ENCODE assay signal across 11 cellular contexts in the genomic region with DNA sequence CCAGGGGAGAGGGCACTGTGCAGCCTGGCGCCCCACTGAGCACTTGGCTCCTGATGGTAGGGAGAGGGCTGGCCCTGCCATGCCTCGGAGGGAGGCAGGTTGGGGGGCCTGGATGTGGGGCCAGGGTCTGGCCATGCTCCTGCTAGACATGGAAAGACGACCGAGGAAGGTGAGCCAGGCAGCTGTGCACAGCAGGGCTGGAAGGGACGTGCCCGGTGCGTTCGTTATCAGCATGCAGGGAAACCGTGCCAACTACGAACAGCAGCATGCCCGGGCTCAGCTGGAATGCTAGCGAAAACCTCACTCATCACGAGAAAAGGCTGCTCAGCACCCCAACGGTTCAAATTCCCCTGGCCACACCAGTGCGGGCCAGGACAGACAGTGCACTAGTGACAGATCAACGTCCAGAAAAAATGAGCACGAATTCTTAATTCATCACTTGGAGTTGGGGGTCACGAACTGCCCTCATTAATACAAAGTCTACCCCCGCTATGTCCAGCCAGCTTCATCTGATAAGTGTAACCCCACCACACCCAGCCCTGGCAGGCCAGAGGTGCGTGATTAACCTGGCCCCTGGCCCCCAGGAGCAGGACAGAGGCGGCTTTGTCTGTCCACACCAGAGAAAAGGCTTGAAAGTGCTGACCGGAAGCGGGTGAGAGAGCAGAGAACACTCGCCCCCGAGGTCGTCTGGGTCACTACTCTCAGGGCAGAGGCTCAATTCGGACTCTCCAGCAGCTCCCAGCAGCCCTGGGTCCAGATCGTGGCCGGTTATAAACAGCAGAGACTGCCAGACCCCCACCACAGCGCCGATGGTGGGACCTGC.
A peak's percentile ranks its signal among the peaks of the same experiment; 100 is the strongest.
DNase-seq lines count a peak whose midpoint lies in the region; ATAC-seq and TF ChIP-seq lines count a peak whose summit lies in the region.
"Had no signal": no experiment of that assay in that cellular context is flagged by ENCODE, and none has a peak within 500 bp of the region (broad histone marks: within the 10 kb centered on the region; RNA-seq: fewer than 3 reads in every experiment).

No MANE protein-coding gene starts in this region.

- DNase-seq in HuH-7.5 (ENCODE audit: low spot score) (peak; percentile 88), SK-MEL-5 (ENCODE audit: low read depth, low spot score) (peak; percentile 59), left cardiac atrium (peak; percentile 42), progenitor cell of endocrine pancreas (ENCODE audit: low spot score, unreplicated experiment) (no peak), SK-N-SH (no peak), AML-193 (lab: John Stamatoyannopoulos, UW) (no peak)
- no peak for DNase-seq in T-helper 2 cell treated with Interferon-gamma antibody and Interleukin-4, amounts not matched to agents 5 μg/mL and 100 μg/mL, for 36 hours (ENCODE audit: low spot score)
- DNase-seq: EL; stimulated activated CD4-positive, alpha-beta T cell treated with anti-CD3 and anti-CD28 coated beads, Interleukin-15, amount 100 ng/mL, for 24 hours had no signal

- TF ChIP-seq CTCF in progenitor cell of endocrine pancreas (IDR thresholded peaks at IDR 0.05; ENCODE audit: unreplicated experiment) (no peak), SK-N-SH (IDR thresholded peaks at IDR 0.05) (no peak)

- no peaks in the 10 kb centered on the region for H3K36me3 ChIP-seq in SK-N-SH (replicated peaks in 1 of 2; ENCODE audit: control insufficient read depth in 1 of 2, insufficient read depth in 2 of 2, low read length in 1 of 2)
- H3K36me3 ChIP-seq: gastroesophageal sphincter had no signal

- H3K27me3 ChIP-seq in SK-N-SH (ENCODE audit: insufficient read depth) = no peaks in the 10 kb centered on the region

- 66% methylated on average over 20 of the region's 31 CpGs for WGBS in SK-N-SH (ENCODE audit: low lambda C conversion rate)

- H3K9me2 ChIP-seq in SK-N-SH = no peaks in the 10 kb centered on the region

- H3K4me1 ChIP-seq in SK-N-SH (ENCODE audit: control insufficient read depth in 1 of 2, insufficient read depth in 2 of 2, low read depth in 1 of 2, low read length in 1 of 2) = no peaks in the 10 kb centered on the region; a peak in 1 of 4 replicates
- H3K4me1 ChIP-seq: gastroesophageal sphincter had no signal

- H3K9me3 ChIP-seq in SK-N-SH = no peaks in the 10 kb centered on the region
- H3K9me3 ChIP-seq: gastroesophageal sphincter had no signal

- intact Hi-C loops in left cardiac atrium (cut with DNase I) = no loop called here

- H3K4me1 Mint-ChIP-seq in progenitor cell of endocrine pancreas (ENCODE audit: low read depth) = peaks cover 48% of the 10 kb centered on the region
- no peaks in the 10 kb centered on the region for H3K4me1 Mint-ChIP-seq in T-helper 2 cell treated with Interferon-gamma antibody and Interleukin-4, amounts not matched to agents 5 μg/mL and 100 μg/mL, for 36 hours (ENCODE audit: low read depth)

- H3K9me3 Mint-ChIP-seq in progenitor cell of endocrine pancreas (ENCODE audit: low read depth) = no peaks in the 10 kb centered on the region
- no peaks in the 10 kb centered on the region for H3K9me3 Mint-ChIP-seq in T-helper 2 cell treated with Interferon-gamma antibody and Interleukin-4, amounts not matched to agents 5 μg/mL and 100 μg/mL, for 36 hours

- POLR2A ChIA-PET in SK-N-SH (lab: Yijun Ruan, JAX) = no interaction called here

- no peak overlapping the region for H2AFZ ChIP-seq in SK-N-SH (ENCODE audit: low read depth)

- no peak overlapping the region for H3K9ac ChIP-seq in SK-N-SH

- in situ Hi-C loops in SK-MEL-5 (cut with HindIII; ENCODE audit: low pct_unique_long_range_greater_than_20kb, low sequenced_read_pairs) = no loop called here

- TF ChIP-seq EP300 in SK-N-SH (IDR thresholded peaks at IDR 0.05; ENCODE audit: borderline replicate concordance in 1 of 2, low read depth in 1 of 2, low read length in 1 of 2) = no peak

- H3K4me3 Mint-ChIP-seq in progenitor cell of endocrine pancreas (ENCODE audit: low read depth) = peak overlapping the region; percentile 15
- H3K4me3 Mint-ChIP-seq in T-helper 2 cell treated with Interferon-gamma antibody and Interleukin-4, amounts not matched to agents 5 μg/mL and 100 μg/mL, for 36 hours = no peak overlapping the region

- no peaks in the 10 kb centered on the region for H3F3A ChIP-seq in SK-N-SH (replicated peaks; ENCODE audit: insufficient read depth)

- peaks cover 6% of the 10 kb centered on the region for H3K27me3 Mint-ChIP-seq in progenitor cell of endocrine pancreas
- H3K27me3 Mint-ChIP-seq in T-helper 2 cell treated with Interferon-gamma antibody and Interleukin-4, amounts not matched to agents 5 μg/mL and 100 μg/mL, for 36 hours (ENCODE audit: low read depth) = no peaks in the 10 kb centered on the region

- H3K36me3 Mint-ChIP-seq in progenitor cell of endocrine pancreas (ENCODE audit: insufficient read depth) = peaks cover 4% of the 10 kb centered on the region
- no peaks in the 10 kb centered on the region for H3K36me3 Mint-ChIP-seq in T-helper 2 cell treated with Interferon-gamma antibody and Interleukin-4, amounts not matched to agents 5 μg/mL and 100 μg/mL, for 36 hours (ENCODE audit: low read depth)

- CTCF ChIA-PET in SK-N-SH (lab: Yijun Ruan, JAX) = no interaction called here

- ATAC-seq in left cardiac atrium (peak; percentile 56 to 59), GM21576 (IDR thresholded peaks at IDR 0.05; ENCODE audit: unreplicated experiment) (no peak)
- ATAC-seq: gastroesophageal sphincter had no signal

- H3K4me2 ChIP-seq in SK-N-SH = no peak overlapping the region

- no peaks in the 10 kb centered on the region for H4K20me1 ChIP-seq in SK-N-SH (ENCODE audit: insufficient read depth)

- no peak for TF ChIP-seq RAD21 in SK-N-SH (IDR thresholded peaks at IDR 0.05; ENCODE audit: low read length)

- no peak overlapping the region for H3K27ac ChIP-seq in SK-N-SH (ENCODE audit: low read depth in 2 of 2, low read length in 1 of 2)
- H3K27ac ChIP-seq: gastroesophageal sphincter had no signal

- peak overlapping the region; percentile 92 for H3K27ac Mint-ChIP-seq in progenitor cell of endocrine pancreas
- H3K27ac Mint-ChIP-seq in T-helper 2 cell treated with Interferon-gamma antibody and Interleukin-4, amounts not matched to agents 5 μg/mL and 100 μg/mL, for 36 hours = no peak overlapping the region

- H3K4me3 ChIP-seq in SK-N-SH (ENCODE audit: low read depth in 2 of 2, low read length in 1 of 2) = no peak overlapping the region
- H3K4me3 ChIP-seq: gastroesophageal sphincter had no signal

- H3K79me2 ChIP-seq in SK-N-SH (ENCODE audit: insufficient read depth) = no peaks in the 10 kb centered on the region

TF ChIP-seq in SK-N-SH, 30 proteins besides CTCF, POLR2A, EP300 and RAD21 (continues in another document):
- no peak for TF ChIP-seq NFIC (IDR thresholded peaks at IDR 0.05; ENCODE audit: borderline replicate concordance)
- TF ChIP-seq, protein P1, sequence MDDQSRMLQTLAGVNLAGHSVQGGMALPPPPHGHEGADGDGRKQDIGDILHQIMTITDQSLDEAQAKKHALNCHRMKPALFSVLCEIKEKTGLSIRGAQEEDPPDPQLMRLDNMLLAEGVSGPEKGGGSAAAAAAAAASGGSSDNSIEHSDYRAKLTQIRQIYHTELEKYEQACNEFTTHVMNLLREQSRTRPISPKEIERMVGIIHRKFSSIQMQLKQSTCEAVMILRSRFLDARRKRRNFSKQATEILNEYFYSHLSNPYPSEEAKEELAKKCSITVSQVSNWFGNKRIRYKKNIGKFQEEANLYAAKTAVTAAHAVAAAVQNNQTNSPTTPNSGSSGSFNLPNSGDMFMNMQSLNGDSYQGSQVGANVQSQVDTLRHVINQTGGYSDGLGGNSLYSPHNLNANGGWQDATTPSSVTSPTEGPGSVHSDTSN (IDR thresholded peaks at IDR 0.05) = no peak
- no peak for TF ChIP-seq CHD2 (IDR thresholded peaks at IDR 0.05; ENCODE audit: low read length, partially characterized antibody)
- TF ChIP-seq FOXM1 (IDR thresholded peaks at IDR 0.05; ENCODE audit: low read depth) = no peak
- TF ChIP-seq MXI1 (IDR thresholded peaks at IDR 0.05; ENCODE audit: low read depth, low read length) = no peak
- TF ChIP-seq, protein P2, sequence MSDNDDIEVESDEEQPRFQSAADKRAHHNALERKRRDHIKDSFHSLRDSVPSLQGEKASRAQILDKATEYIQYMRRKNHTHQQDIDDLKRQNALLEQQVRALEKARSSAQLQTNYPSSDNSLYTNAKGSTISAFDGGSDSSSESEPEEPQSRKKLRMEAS (IDR thresholded peaks at IDR 0.05; ENCODE audit: low read depth) = no peak
- TF ChIP-seq, protein P3, sequence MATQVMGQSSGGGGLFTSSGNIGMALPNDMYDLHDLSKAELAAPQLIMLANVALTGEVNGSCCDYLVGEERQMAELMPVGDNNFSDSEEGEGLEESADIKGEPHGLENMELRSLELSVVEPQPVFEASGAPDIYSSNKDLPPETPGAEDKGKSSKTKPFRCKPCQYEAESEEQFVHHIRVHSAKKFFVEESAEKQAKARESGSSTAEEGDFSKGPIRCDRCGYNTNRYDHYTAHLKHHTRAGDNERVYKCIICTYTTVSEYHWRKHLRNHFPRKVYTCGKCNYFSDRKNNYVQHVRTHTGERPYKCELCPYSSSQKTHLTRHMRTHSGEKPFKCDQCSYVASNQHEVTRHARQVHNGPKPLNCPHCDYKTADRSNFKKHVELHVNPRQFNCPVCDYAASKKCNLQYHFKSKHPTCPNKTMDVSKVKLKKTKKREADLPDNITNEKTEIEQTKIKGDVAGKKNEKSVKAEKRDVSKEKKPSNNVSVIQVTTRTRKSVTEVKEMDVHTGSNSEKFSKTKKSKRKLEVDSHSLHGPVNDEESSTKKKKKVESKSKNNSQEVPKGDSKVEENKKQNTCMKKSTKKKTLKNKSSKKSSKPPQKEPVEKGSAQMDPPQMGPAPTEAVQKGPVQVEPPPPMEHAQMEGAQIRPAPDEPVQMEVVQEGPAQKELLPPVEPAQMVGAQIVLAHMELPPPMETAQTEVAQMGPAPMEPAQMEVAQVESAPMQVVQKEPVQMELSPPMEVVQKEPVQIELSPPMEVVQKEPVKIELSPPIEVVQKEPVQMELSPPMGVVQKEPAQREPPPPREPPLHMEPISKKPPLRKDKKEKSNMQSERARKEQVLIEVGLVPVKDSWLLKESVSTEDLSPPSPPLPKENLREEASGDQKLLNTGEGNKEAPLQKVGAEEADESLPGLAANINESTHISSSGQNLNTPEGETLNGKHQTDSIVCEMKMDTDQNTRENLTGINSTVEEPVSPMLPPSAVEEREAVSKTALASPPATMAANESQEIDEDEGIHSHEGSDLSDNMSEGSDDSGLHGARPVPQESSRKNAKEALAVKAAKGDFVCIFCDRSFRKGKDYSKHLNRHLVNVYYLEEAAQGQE (IDR thresholded peaks at IDR 0.05; ENCODE audit: low read depth, low read length) = no peak
- no peak for TF ChIP-seq YY1 (IDR thresholded peaks at IDR 0.05; ENCODE audit: low read depth)
- no peak for TF ChIP-seq JUND (IDR thresholded peaks at IDR 0.05)
- TF ChIP-seq GABPA (IDR thresholded peaks at IDR 0.05; ENCODE audit: low read depth) = no peak
- no peak for TF ChIP-seq FOSL2 (IDR thresholded peaks at IDR 0.05; ENCODE audit: borderline replicate concordance, low read depth)
- TF ChIP-seq SIN3A (IDR thresholded peaks at IDR 0.05; ENCODE audit: borderline replicate concordance, low read depth, low read length) = no peak
- no peak for TF ChIP-seq TAF1 (IDR thresholded peaks at IDR 0.05; ENCODE audit: borderline replicate concordance, low read depth, low read length)
- no peak for TF ChIP-seq GATA2 (CRISPR knock-in tag; IDR thresholded peaks at IDR 0.05)

Comparison
In these comparisons a context has a peak if more than half of its experiments do, and no peak if none do; other contexts are left out.
1. DNase-seq: peak in HuH-7.5 (single experiment), SK-MEL-5 (single experiment) and left cardiac atrium (single experiment); none in progenitor cell of endocrine pancreas (single experiment), SK-N-SH (single experiment), AML-193 (0 of 2) and T-helper 2 cell treated with Interferon-gamma antibody and Interleukin-4, amounts not matched to agents 5 μg/mL and 100 μg/mL, for 36 hours (single experiment).